In genomic region chr5:143435207-143435657, GRCh38 we compare ENCODE assay signal across 8 cellular contexts. TPM values are rescaled to one million over a fixed set of nuclear protein-coding genes. Genes with fewer than 3 reads are reported as not detected.
DNase-seq lines count a peak whose midpoint lies in the region; ATAC-seq, FAIRE-seq and TF ChIP-seq lines count a peak whose summit lies in the region.

No MANE protein-coding gene starts in this region.

- H3K27me3 ChIP-seq in muscle layer of duodenum (ENCODE audit: low read depth, low read length): no peaks in the 10 kb centered on the region

- DNase-seq in Kasumi-1 (lab: John Stamatoyannopoulos, UW) (peak; percentile 88), amniotic epithelial cell (ENCODE audit: low read depth) (peak; percentile 40), RCC 7860 (ENCODE audit: low spot score) (no peak), NCI-H2081 treated with DMSO at 0.1 percent for 48 hours (lab: John Stamatoyannopoulos, UW) (no peak), A172 (ENCODE audit: low spot score) (no peak)

- no peaks in the 10 kb centered on the region for H3K36me3 ChIP-seq in muscle layer of duodenum (ENCODE audit: control insufficient read depth in 1 of 2, insufficient read depth in 2 of 2, low read length in 2 of 2)

- ATAC-seq in GM21619 (IDR thresholded peaks at IDR 0.05; ENCODE audit: unreplicated experiment): peak; percentile 84

- H3K4me3 ChIP-seq in muscle layer of duodenum (ENCODE audit: low read depth in 1 of 2, low read length in 2 of 2): peak overlapping the region; percentile 21 to 26

- peak overlapping the region; percentile 5 for H3K27ac ChIP-seq in muscle layer of duodenum (ENCODE audit: low read length)

- FAIRE-seq in RCC 7860 (lab: Jason Lieb, UNC): no peak

- H3K4me1 ChIP-seq in muscle layer of duodenum (ENCODE audit: control insufficient read depth in 1 of 2, insufficient read depth in 2 of 2, low read length in 2 of 2): no peaks in the 10 kb centered on the region

- H3K9me3 ChIP-seq in muscle layer of duodenum (ENCODE audit: control insufficient read depth in 1 of 2, low read length in 2 of 2): no peaks in the 10 kb centered on the region

- TF ChIP-seq POLR2A in GM15510 (IDR thresholded peaks at IDR 0.05; ENCODE audit: borderline replicate concordance, extremely low read depth, insufficient read length): peak; percentile 16

RNA-seq across cellular contexts. Expression of gene NR3C1, which starts 31.7 kb away (rescaled TPM):
- 35.3 and 42.1 TPM in 2 replicates for total RNA-seq in A172 (2014; rRNA removed; shearing (Covaris generic))

Comparison
In these comparisons a context has a peak if more than half of its experiments do, and no peak if none do; other contexts are left out.
1. DNase-seq: peak in Kasumi-1 (2 of 2) and amniotic epithelial cell (single experiment); none in RCC 7860 (single experiment), NCI-H2081 treated with DMSO at 0.1 percent for 48 hours (single experiment) and A172 (single experiment).